Comparison of ENCODE assay signal across 1 cellular context in the genomic region with DNA sequence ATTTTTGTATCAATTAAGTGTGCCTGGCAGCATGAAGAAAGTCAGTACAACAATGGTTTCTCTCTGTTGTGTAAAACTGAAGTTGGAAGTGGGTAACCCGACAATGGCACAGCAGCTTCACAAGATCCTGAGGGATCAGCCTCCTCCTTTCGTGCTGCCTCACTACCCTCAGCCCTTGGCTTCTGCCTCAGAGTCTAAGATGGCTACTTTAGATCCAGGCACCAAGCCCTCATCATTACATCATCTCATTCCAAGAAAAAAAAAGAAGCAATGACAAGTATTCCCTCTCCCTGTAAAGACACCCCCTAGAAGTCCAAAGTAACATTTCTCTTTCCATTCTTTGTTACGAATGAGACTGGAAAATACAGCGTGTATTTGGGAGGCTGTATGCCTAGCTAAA.
TF ChIP-seq lines count a peak whose summit lies in the region.

No MANE protein-coding gene starts in this region.

TF ChIP-seq in GM23338, 12 proteins besides CTCF, POLR2A, EP300 and RAD21 (continued from another document):
- TF ChIP-seq, protein P1, sequence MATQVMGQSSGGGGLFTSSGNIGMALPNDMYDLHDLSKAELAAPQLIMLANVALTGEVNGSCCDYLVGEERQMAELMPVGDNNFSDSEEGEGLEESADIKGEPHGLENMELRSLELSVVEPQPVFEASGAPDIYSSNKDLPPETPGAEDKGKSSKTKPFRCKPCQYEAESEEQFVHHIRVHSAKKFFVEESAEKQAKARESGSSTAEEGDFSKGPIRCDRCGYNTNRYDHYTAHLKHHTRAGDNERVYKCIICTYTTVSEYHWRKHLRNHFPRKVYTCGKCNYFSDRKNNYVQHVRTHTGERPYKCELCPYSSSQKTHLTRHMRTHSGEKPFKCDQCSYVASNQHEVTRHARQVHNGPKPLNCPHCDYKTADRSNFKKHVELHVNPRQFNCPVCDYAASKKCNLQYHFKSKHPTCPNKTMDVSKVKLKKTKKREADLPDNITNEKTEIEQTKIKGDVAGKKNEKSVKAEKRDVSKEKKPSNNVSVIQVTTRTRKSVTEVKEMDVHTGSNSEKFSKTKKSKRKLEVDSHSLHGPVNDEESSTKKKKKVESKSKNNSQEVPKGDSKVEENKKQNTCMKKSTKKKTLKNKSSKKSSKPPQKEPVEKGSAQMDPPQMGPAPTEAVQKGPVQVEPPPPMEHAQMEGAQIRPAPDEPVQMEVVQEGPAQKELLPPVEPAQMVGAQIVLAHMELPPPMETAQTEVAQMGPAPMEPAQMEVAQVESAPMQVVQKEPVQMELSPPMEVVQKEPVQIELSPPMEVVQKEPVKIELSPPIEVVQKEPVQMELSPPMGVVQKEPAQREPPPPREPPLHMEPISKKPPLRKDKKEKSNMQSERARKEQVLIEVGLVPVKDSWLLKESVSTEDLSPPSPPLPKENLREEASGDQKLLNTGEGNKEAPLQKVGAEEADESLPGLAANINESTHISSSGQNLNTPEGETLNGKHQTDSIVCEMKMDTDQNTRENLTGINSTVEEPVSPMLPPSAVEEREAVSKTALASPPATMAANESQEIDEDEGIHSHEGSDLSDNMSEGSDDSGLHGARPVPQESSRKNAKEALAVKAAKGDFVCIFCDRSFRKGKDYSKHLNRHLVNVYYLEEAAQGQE (IDR thresholded peaks at IDR 0.05; ENCODE audit: unreplicated experiment): no peak
- TF ChIP-seq EZH2phosphoT487 (IDR thresholded peaks at IDR 0.05; ENCODE audit: unreplicated experiment) (no peak), ZNF114 (CRISPR knock-in tag; IDR thresholded peaks at IDR 0.05) (no peak), STAT1 (IDR thresholded peaks at IDR 0.05; ENCODE audit: unreplicated experiment) (no peak), JUNB (IDR thresholded peaks at IDR 0.05; ENCODE audit: unreplicated experiment) (no peak)
- TF ChIP-seq, protein P2, sequence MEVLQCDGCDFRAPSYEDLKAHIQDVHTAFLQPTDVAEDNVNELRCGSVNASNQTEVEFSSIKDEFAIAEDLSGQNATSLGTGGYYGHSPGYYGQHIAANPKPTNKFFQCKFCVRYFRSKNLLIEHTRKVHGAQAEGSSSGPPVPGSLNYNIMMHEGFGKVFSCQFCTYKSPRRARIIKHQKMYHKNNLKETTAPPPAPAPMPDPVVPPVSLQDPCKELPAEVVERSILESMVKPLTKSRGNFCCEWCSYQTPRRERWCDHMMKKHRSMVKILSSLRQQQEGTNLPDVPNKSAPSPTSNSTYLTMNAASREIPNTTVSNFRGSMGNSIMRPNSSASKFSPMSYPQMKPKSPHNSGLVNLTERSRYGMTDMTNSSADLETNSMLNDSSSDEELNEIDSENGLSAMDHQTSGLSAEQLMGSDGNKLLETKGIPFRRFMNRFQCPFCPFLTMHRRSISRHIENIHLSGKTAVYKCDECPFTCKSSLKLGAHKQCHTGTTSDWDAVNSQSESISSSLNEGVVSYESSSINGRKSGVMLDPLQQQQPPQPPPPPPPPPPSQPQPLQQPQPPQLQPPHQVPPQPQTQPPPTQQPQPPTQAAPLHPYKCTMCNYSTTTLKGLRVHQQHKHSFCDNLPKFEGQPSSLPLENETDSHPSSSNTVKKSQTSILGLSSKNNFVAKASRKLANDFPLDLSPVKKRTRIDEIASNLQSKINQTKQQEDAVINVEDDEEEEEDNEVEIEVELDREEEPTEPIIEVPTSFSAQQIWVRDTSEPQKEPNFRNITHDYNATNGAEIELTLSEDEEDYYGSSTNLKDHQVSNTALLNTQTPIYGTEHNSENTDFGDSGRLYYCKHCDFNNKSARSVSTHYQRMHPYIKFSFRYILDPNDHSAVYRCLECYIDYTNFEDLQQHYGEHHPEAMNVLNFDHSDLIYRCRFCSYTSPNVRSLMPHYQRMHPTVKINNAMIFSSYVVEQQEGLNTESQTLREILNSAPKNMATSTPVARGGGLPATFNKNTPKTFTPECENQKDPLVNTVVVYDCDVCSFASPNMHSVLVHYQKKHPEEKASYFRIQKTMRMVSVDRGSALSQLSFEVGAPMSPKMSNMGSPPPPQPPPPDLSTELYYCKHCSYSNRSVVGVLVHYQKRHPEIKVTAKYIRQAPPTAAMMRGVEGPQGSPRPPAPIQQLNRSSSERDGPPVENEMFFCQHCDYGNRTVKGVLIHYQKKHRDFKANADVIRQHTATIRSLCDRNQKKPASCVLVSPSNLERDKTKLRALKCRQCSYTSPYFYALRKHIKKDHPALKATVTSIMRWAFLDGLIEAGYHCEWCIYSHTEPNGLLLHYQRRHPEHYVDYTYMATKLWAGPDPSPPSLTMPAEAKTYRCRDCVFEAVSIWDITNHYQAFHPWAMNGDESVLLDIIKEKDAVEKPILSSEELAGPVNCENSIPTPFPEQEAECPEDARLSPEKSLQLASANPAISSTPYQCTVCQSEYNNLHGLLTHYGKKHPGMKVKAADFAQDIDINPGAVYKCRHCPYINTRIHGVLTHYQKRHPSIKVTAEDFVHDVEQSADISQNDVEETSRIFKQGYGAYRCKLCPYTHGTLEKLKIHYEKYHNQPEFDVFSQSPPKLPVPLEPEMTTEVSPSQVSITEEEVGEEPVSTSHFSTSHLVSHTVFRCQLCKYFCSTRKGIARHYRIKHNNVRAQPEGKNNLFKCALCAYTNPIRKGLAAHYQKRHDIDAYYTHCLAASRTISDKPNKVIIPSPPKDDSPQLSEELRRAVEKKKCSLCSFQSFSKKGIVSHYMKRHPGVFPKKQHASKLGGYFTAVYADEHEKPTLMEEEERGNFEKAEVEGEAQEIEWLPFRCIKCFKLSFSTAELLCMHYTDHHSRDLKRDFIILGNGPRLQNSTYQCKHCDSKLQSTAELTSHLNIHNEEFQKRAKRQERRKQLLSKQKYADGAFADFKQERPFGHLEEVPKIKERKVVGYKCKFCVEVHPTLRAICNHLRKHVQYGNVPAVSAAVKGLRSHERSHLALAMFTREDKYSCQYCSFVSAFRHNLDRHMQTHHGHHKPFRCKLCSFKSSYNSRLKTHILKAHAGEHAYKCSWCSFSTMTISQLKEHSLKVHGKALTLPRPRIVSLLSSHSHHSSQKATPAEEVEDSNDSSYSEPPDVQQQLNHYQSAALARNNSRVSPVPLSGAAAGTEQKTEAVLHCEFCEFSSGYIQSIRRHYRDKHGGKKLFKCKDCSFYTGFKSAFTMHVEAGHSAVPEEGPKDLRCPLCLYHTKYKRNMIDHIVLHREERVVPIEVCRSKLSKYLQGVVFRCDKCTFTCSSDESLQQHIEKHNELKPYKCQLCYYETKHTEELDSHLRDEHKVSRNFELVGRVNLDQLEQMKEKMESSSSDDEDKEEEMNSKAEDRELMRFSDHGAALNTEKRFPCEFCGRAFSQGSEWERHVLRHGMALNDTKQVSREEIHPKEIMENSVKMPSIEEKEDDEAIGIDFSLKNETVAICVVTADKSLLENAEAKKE (CRISPR knock-in tag; IDR thresholded peaks at IDR 0.05): no peak
- TF ChIP-seq, protein P3, sequence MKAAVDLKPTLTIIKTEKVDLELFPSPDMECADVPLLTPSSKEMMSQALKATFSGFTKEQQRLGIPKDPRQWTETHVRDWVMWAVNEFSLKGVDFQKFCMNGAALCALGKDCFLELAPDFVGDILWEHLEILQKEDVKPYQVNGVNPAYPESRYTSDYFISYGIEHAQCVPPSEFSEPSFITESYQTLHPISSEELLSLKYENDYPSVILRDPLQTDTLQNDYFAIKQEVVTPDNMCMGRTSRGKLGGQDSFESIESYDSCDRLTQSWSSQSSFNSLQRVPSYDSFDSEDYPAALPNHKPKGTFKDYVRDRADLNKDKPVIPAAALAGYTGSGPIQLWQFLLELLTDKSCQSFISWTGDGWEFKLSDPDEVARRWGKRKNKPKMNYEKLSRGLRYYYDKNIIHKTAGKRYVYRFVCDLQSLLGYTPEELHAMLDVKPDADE (IDR thresholded peaks at IDR 0.05): no peak
